19 cellular contexts compared by ENCODE assay signal in the genomic region with DNA sequence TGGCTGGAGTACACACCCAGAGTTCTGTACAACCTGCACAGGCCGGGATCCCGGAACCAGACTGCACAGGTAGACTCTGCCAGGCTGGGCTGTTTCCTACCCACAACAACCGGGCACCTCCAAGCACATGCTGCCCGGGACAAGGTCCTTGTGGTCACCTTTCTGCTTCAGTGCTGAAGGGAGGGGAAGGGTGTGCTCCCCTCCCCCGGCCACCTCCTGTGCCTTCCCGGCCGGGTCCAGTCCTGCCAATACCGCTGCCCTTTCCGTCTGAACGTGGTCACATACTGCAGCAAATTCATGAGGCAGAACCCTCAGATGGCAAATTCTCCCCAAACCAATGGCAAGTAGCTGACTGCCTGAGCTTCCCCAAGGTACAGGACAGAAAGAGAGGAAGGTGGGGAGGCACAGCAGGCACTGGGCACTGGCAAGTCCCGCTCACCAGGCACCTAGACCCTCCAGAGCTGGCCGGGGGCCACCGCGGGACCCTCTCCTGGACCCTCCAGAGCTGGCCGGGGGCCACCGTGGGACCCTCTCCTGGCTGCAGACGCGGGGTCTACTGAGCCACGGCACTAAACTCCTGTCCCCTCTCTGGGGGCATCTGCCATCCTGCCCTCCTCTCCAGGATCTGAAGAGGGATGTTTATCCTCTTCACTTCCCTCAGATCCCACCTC. TPM values are rescaled to one million over a fixed set of nuclear protein-coding genes. Genes with fewer than 3 reads are reported as not detected.
DNase-seq lines count a peak whose midpoint lies in the region; ATAC-seq, FAIRE-seq and TF ChIP-seq lines count a peak whose summit lies in the region.
"Had no signal": no experiment of that assay in that cellular context is flagged by ENCODE, and none has a peak within 500 bp of the region (broad histone marks: within the 10 kb centered on the region; RNA-seq: fewer than 3 reads in every experiment).

No MANE protein-coding gene starts in this region.

- H2AFZ ChIP-seq in astrocyte (ENCODE audit: low read depth, low read length): peak overlapping the region; percentile 34

- H3K9me3 ChIP-seq in astrocyte (ENCODE audit: insufficient read depth, low read depth, low read length) (peaks cover 7% of the 10 kb centered on the region), WERI-Rb-1 (ENCODE audit: severe bottlenecking) (peaks cover 6% of the 10 kb centered on the region), ascending aorta (no peaks in the 10 kb centered on the region)
- H3K9me3 ChIP-seq: transverse colon had no signal

- H4K20me1 ChIP-seq in astrocyte (ENCODE audit: insufficient read depth, low read length): peaks cover 6% of the 10 kb centered on the region

- H3K4me3 Mint-ChIP-seq in astrocyte (ENCODE audit: unreplicated experiment) (no peak overlapping the region), memory B cell (peak overlapping the region; percentile 11)
- peak overlapping the region; percentile 56 to 59 for H3K4me3 Mint-ChIP-seq in stimulated activated naive B cell treated with anti-CD40 and anti-IgM and Interleukin-4, amounts not matched to agents 10 μg/mL and 1 μg/mL and 100 μg/mL, for 72 hours
- H3K4me3 Mint-ChIP-seq: mesothelial cell of epicardium, neural crest cell had no signal

- TF ChIP-seq CTCF in astrocyte (IDR thresholded peaks at IDR 0.05; ENCODE audit: insufficient read depth, low read depth, low read length): no peak
- TF ChIP-seq CTCF in WERI-Rb-1 (IDR thresholded peaks at IDR 0.05; ENCODE audit: low read depth, low read length): no peak
- no peak for TF ChIP-seq CTCF in ascending aorta (IDR thresholded peaks at IDR 0.05)

- H3K36me3 ChIP-seq in H7 (replicated peaks; ENCODE audit: control insufficient read depth, insufficient read depth, low read length): no peaks in the 10 kb centered on the region
- H3K36me3 ChIP-seq in astrocyte (ENCODE audit: insufficient read depth, low read length): no peaks in the 10 kb centered on the region
- H3K36me3 ChIP-seq in WERI-Rb-1: peaks cover 4% of the 10 kb centered on the region
- H3K36me3 ChIP-seq in ascending aorta: no peaks in the 10 kb centered on the region
- H3K36me3 ChIP-seq: transverse colon had no signal

- peaks cover 8% of the 10 kb centered on the region for H3K36me3 Mint-ChIP-seq in astrocyte (ENCODE audit: low read depth, unreplicated experiment)
- H3K36me3 Mint-ChIP-seq in memory B cell: peaks cover 7% of the 10 kb centered on the region
- peaks cover 33 to 44% of the 10 kb centered on the region in 2 donors for H3K36me3 Mint-ChIP-seq in stimulated activated naive B cell treated with anti-CD40 and anti-IgM and Interleukin-4, amounts not matched to agents 10 μg/mL and 1 μg/mL and 100 μg/mL, for 72 hours
- H3K36me3 Mint-ChIP-seq: mesothelial cell of epicardium had no signal

- H3K4me1 ChIP-seq in astrocyte (ENCODE audit: insufficient read depth, low read length): peaks cover 9% of the 10 kb centered on the region
- H3K4me1 ChIP-seq in ascending aorta: no peaks in the 10 kb centered on the region

- H3K27ac Mint-ChIP-seq in astrocyte (ENCODE audit: unreplicated experiment) (no peak overlapping the region), memory B cell (no peak overlapping the region)
- H3K27ac Mint-ChIP-seq in stimulated activated naive B cell treated with anti-CD40 and anti-IgM and Interleukin-4, amounts not matched to agents 10 μg/mL and 1 μg/mL and 100 μg/mL, for 72 hours: peak overlapping the region; percentile 94
- H3K27ac Mint-ChIP-seq: mesothelial cell of epicardium had no signal

- H3K4me2 ChIP-seq in astrocyte (ENCODE audit: low read length): peak overlapping the region; percentile 41

- ATAC-seq in memory B cell (ENCODE audit: low read depth) (no peak), HG03469 (IDR thresholded peaks at IDR 0.05; ENCODE audit: unreplicated experiment) (no peak)
- ATAC-seq in stimulated activated naive B cell treated with anti-CD40 and anti-IgM and Interleukin-4, amounts not matched to agents 10 μg/mL and 1 μg/mL and 100 μg/mL, for 72 hours (replicated peaks): no peak

- H3K27me3 Mint-ChIP-seq in astrocyte (ENCODE audit: low read depth, unreplicated experiment) (peaks cover 2% of the 10 kb centered on the region), memory B cell (no peaks in the 10 kb centered on the region)
- no peaks in the 10 kb centered on the region for H3K27me3 Mint-ChIP-seq in stimulated activated naive B cell treated with anti-CD40 and anti-IgM and Interleukin-4, amounts not matched to agents 10 μg/mL and 1 μg/mL and 100 μg/mL, for 72 hours

- H3K9me3 Mint-ChIP-seq in astrocyte (ENCODE audit: unreplicated experiment) (no peaks in the 10 kb centered on the region), memory B cell (no peaks in the 10 kb centered on the region)
- no peaks in the 10 kb centered on the region for H3K9me3 Mint-ChIP-seq in stimulated activated naive B cell treated with anti-CD40 and anti-IgM and Interleukin-4, amounts not matched to agents 10 μg/mL and 1 μg/mL and 100 μg/mL, for 72 hours

- H3K4me1 Mint-ChIP-seq in astrocyte (ENCODE audit: low read depth, unreplicated experiment): no peaks in the 10 kb centered on the region
- peaks cover 9% of the 10 kb centered on the region for H3K4me1 Mint-ChIP-seq in memory B cell
- peaks cover 34 to 54% of the 10 kb centered on the region in 2 donors for H3K4me1 Mint-ChIP-seq in stimulated activated naive B cell treated with anti-CD40 and anti-IgM and Interleukin-4, amounts not matched to agents 10 μg/mL and 1 μg/mL and 100 μg/mL, for 72 hours

- intact Hi-C loops in ascending aorta (cut with DNase I): no loop called here

- H3K27me3 ChIP-seq in H7 (ENCODE audit: control insufficient read depth, insufficient read depth, low read length) (no peaks in the 10 kb centered on the region), astrocyte (ENCODE audit: insufficient read depth, low read length) (no peaks in the 10 kb centered on the region), WERI-Rb-1 (ENCODE audit: insufficient read depth, low read depth, severe bottlenecking) (no peaks in the 10 kb centered on the region), ascending aorta (no peaks in the 10 kb centered on the region)
- H3K27me3 ChIP-seq: heart right ventricle, transverse colon had no signal

- no peaks in the 10 kb centered on the region for H3K79me2 ChIP-seq in astrocyte (ENCODE audit: insufficient read depth, low read length)

- H3K4me3 ChIP-seq in H7 (ENCODE audit: insufficient read depth, low read depth, low read length): no peak overlapping the region
- H3K4me3 ChIP-seq in astrocyte (ENCODE audit: insufficient read depth, low read depth, low read length): no peak overlapping the region
- H3K4me3 ChIP-seq in WERI-Rb-1 (ENCODE audit: low read depth, low read length): no peak overlapping the region
- no peak overlapping the region for H3K4me3 ChIP-seq in ascending aorta
- H3K4me3 ChIP-seq: heart right ventricle, transverse colon had no signal

- H3K9ac ChIP-seq in astrocyte (ENCODE audit: low read length): no peak overlapping the region

- H3K27ac ChIP-seq in astrocyte (ENCODE audit: low read depth, low read length): no peak overlapping the region
- no peak overlapping the region for H3K27ac ChIP-seq in WERI-Rb-1
- H3K27ac ChIP-seq in ascending aorta: no peak overlapping the region

- DNase-seq in H7 (peak; percentile 67), astrocyte (ENCODE audit: low read depth) (no peak), memory B cell (ENCODE audit: low spot score in 2 of 2) (no peak), WERI-Rb-1 (no peak), ascending aorta (ENCODE audit: low spot score in 2 of 2) (no peak)
- no peak for DNase-seq in stimulated activated naive B cell treated with anti-CD40 and anti-IgM and Interleukin-4, amounts not matched to agents 10 μg/mL and 1 μg/mL and 100 μg/mL, for 72 hours
- no peak for DNase-seq in stimulated activated naive CD4-positive, alpha-beta T cell (lab: John Stamatoyannopoulos, UW)
- DNase-seq: activated CD4-positive, alpha-beta T cell treated with anti-CD3 and anti-CD28 coated beads, Interleukin-2, amount 50 U/mL, for 1 hour; DMS153; effector memory CD4-positive, alpha-beta T cell; heart right ventricle; NCI-H1417 treated with DMSO at 0.1 percent for 48 hours; NCI-H2171 treated with DMSO at 0.1 percent for 48 hours; NCI-H748 treated with DMSO at 0.1 percent for 48 hours; transverse colon had no signal

- no peak for FAIRE-seq in astrocyte (lab: Jason Lieb, UNC)
- FAIRE-seq: RCC 7860 had no signal

RNA-seq across cellular contexts. Expression of a gene that starts 22.8 kb away (rescaled TPM):
- total RNA-seq in H7 (2014; rRNA removed; shearing (Covaris generic)): 36.0 and 37.7 TPM in 2 replicates
- total RNA-seq in astrocyte (17.9 and 18.0 TPM in 2 replicates), ascending aorta (27.6 TPM)

RNA-seq across cellular contexts. Expression of a gene that starts 39.7 kb away (rescaled TPM):
- 5.1 and 7.6 TPM in 2 replicates for total RNA-seq in H7 (2014; rRNA removed; shearing (Covaris generic))
- total RNA-seq in astrocyte: 2.9 and 3.9 TPM in 2 replicates
- 295 TPM for total RNA-seq in ascending aorta

RNA-seq across cellular contexts. Expression of a gene that starts 43.2 kb away (rescaled TPM):
- total RNA-seq in H7 (2014; rRNA removed; shearing (Covaris generic)): 22.5 and 23.1 TPM in 2 replicates
- total RNA-seq in astrocyte (69.1 and 79.3 TPM in 2 replicates), ascending aorta (15.9 TPM)

RNA-seq across cellular contexts. Expression of a gene that starts 43.9 kb away (rescaled TPM):
- 31.0 and 32.8 TPM in 2 replicates for total RNA-seq in H7 (2014; rRNA removed; shearing (Covaris generic))
- 7.5 and 7.8 TPM in 2 replicates for total RNA-seq in astrocyte
- total RNA-seq in ascending aorta: 103 TPM

Comparison
In these comparisons a context has a peak if more than half of its experiments do, and no peak if none do; other contexts are left out.
1. RNA of a gene that starts 39.7 kb away (total RNA-seq): 295 TPM in ascending aorta (single experiment); 5.1 to 7.6 TPM in H7 and 2.9 to 3.9 TPM in astrocyte; every median in the first group is over 10 times any median in the second.